18 cellular contexts compared by ENCODE assay signal in genomic region chr18:62588217-62588616, GRCh38.
A peak's percentile ranks its signal among the peaks of the same experiment; 100 is the strongest.
DNase-seq lines count a peak whose midpoint lies in the region; ATAC-seq and TF ChIP-seq lines count a peak whose summit lies in the region.
"Had no signal": no experiment of that assay in that cellular context is flagged by ENCODE, and none has a peak within 500 bp of the region (broad histone marks: within the 10 kb centered on the region; RNA-seq: fewer than 3 reads in every experiment).

No MANE protein-coding gene starts in this region.

- no peak overlapping the region for H3K4me3 Mint-ChIP-seq in activated CD8-positive, alpha-beta memory T cell treated with anti-CD3 and anti-CD28 coated beads, Interleukin-2, amount 10 ng/mL, durations not matched to agents 7 days and 5 days
- no peak overlapping the region for H3K4me3 Mint-ChIP-seq in type B pancreatic cell
- H3K4me3 Mint-ChIP-seq: CD14-positive monocyte; CD4-positive, alpha-beta memory T cell; GM23338; IgD-negative memory B cell had no signal

- POLR2A ChIA-PET in GM10248 (lab: Yijun Ruan, JAX) = no interaction called here

- peak; percentile 18 for DNase-seq in SIG-M5 treated with dmso at 0.1 percent for 504 hours (lab: John Stamatoyannopoulos, UW; ENCODE audit: unreplicated experiment)
- DNase-seq in SIG-M5 (lab: John Stamatoyannopoulos, UW) = no peak
- DNase-seq in GM10248 (ENCODE audit: extremely low spot score) = peak; percentile 6
- DNase-seq in activated CD8-positive, alpha-beta memory T cell treated with anti-CD3 and anti-CD28 coated beads, Interleukin-2, amount 10 ng/mL, durations not matched to agents 7 days and 5 days = peak; percentile 34
- peak; percentile 51 for DNase-seq in type B pancreatic cell (ENCODE audit: extremely low spot score, unreplicated experiment)
- no peak for DNase-seq in HT-29 (ENCODE audit: low spot score)
- DNase-seq: Calu3; CD4-positive, alpha-beta memory T cell; DMS 273 treated with DMSO at 0.1 percent for 48 hours; DMS53; DND-41; EL; HCEC 1CT had no signal

- H3K27me3 Mint-ChIP-seq in activated CD8-positive, alpha-beta memory T cell treated with anti-CD3 and anti-CD28 coated beads, Interleukin-2, amount 10 ng/mL, durations not matched to agents 7 days and 5 days = peaks cover 3% of the 10 kb centered on the region
- peaks cover 3% of the 10 kb centered on the region for H3K27me3 Mint-ChIP-seq in type B pancreatic cell
- H3K27me3 Mint-ChIP-seq: CD4-positive, alpha-beta memory T cell had no signal

- TF ChIP-seq CTCF in GM10248 (IDR thresholded peaks at IDR 0.05; ENCODE audit: control extremely low read depth, extremely low read depth, low read depth, missing control alignments) = no peak
- no peak for TF ChIP-seq CTCF in type B pancreatic cell (conservative IDR thresholded peaks at IDR 0.05)

- H3K9me3 Mint-ChIP-seq in activated CD8-positive, alpha-beta memory T cell treated with anti-CD3 and anti-CD28 coated beads, Interleukin-2, amount 10 ng/mL, durations not matched to agents 7 days and 5 days (ENCODE audit: low read depth) = peaks cover 4% of the 10 kb centered on the region
- peaks cover 4% of the 10 kb centered on the region for H3K9me3 Mint-ChIP-seq in type B pancreatic cell

- peaks cover 28% of the 10 kb centered on the region for H3K36me3 Mint-ChIP-seq in activated CD8-positive, alpha-beta memory T cell treated with anti-CD3 and anti-CD28 coated beads, Interleukin-2, amount 10 ng/mL, durations not matched to agents 7 days and 5 days
- H3K36me3 Mint-ChIP-seq in type B pancreatic cell = peaks cover 5% of the 10 kb centered on the region

- no peak overlapping the region for H3K27ac Mint-ChIP-seq in activated CD8-positive, alpha-beta memory T cell treated with anti-CD3 and anti-CD28 coated beads, Interleukin-2, amount 10 ng/mL, durations not matched to agents 7 days and 5 days
- no peak overlapping the region for H3K27ac Mint-ChIP-seq in type B pancreatic cell
- H3K27ac Mint-ChIP-seq: CD14-positive monocyte, GM23338 had no signal

- no peak for ATAC-seq in activated CD8-positive, alpha-beta memory T cell treated with anti-CD3 and anti-CD28 coated beads, Interleukin-2, amount 10 ng/mL, durations not matched to agents 7 days and 5 days
- ATAC-seq in GM19351 (IDR thresholded peaks at IDR 0.05; ENCODE audit: unreplicated experiment) = no peak
- ATAC-seq: A549, GM23338 had no signal

- H3K4me1 Mint-ChIP-seq in activated CD8-positive, alpha-beta memory T cell treated with anti-CD3 and anti-CD28 coated beads, Interleukin-2, amount 10 ng/mL, durations not matched to agents 7 days and 5 days = peaks cover 50% of the 10 kb centered on the region
- H3K4me1 Mint-ChIP-seq in type B pancreatic cell (ENCODE audit: unreplicated experiment) = peaks cover 12% of the 10 kb centered on the region

- CTCF ChIA-PET in GM10248 (lab: Yijun Ruan, JAX) = interaction anchor here (1.5 to 7.9 kb wide), 7 partner anchors 14 to 394 kb away, joined by 4 to 114 read pairs (median 23); partner anchors contain the start of gene ZCCHC2
- CTCF ChIA-PET in activated CD8-positive, alpha-beta memory T cell treated with anti-CD3 and anti-CD28 coated beads, Interleukin-2, amount 10 ng/mL, durations not matched to agents 7 days and 5 days (lab: Charles Lee) = interaction anchor here (0.6 to 1.6 kb wide), 3 partner anchors 62 to 189 kb away, joined by 3 read pairs; no protein-coding TSS in a partner anchor

Comparison
In these comparisons a context has a peak if more than half of its experiments do, and no peak if none do; other contexts are left out.
1. DNase-seq: peak in SIG-M5 treated with dmso at 0.1 percent for 504 hours (single experiment), GM10248 (single experiment), activated CD8-positive, alpha-beta memory T cell treated with anti-CD3 and anti-CD28 coated beads, Interleukin-2, amount 10 ng/mL, durations not matched to agents 7 days and 5 days (single experiment) and type B pancreatic cell (single experiment); none in SIG-M5 (single experiment) and HT-29 (single experiment).